1 cellular context compared by ENCODE assay signal in the genomic region with DNA sequence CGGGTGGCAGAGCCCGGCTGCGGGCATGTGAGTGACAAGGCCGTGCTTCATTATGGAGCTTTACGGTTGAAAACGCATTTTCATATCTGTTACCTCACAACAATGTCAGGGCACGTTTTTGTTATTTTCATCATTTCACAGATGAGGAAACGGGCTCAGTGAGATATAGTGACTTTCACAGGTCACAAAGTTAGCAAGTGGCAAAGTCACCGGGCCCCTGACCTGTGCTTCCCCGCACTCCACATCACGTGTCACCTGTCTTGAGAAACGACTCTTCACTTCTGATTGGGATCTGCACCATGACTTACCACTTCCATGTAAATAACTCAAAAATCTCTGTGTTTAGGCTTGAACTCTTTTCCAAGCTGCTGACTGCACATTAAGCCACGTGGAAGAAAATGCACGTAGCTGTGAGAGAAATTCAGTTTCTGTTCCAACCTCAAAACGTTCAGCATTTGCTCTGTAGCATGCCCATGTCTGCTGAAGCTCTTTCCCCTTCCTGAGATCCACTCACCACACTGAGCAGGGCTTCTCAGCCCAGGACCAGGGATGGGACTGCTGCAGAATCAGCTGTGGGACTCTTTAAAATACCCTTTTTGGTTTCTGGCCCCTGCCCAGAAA.
TF ChIP-seq lines count a peak whose summit lies in the region.

No MANE protein-coding gene starts in this region.

TF ChIP-seq in SK-N-SH treated with all-trans-retinoic acid at 6 μM for 48 hours, 23 proteins besides CTCF, POLR2A, EP300 and RAD21 (continued from another document):
- TF ChIP-seq, protein P1, sequence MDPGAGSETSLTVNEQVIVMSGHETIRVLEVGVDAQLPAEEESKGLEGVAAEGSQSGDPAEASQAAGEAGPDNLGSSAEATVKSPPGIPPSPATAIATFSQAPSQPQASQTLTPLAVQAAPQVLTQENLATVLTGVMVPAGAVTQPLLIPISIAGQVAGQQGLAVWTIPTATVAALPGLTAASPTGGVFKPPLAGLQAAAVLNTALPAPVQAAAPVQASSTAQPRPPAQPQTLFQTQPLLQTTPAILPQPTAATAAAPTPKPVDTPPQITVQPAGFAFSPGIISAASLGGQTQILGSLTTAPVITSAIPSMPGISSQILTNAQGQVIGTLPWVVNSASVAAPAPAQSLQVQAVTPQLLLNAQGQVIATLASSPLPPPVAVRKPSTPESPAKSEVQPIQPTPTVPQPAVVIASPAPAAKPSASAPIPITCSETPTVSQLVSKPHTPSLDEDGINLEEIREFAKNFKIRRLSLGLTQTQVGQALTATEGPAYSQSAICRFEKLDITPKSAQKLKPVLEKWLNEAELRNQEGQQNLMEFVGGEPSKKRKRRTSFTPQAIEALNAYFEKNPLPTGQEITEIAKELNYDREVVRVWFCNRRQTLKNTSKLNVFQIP (CRISPR knock-in tag; IDR thresholded peaks at IDR 0.05; ENCODE audit: borderline replicate concordance, low read depth): no peak
- no peak for TF ChIP-seq ZNF565 (CRISPR knock-in tag; conservative IDR thresholded peaks at IDR 0.05; ENCODE audit: low read depth)
- TF ChIP-seq CSDC2 (CRISPR knock-in tag; IDR thresholded peaks at IDR 0.05): no peak
- TF ChIP-seq, protein P2, sequence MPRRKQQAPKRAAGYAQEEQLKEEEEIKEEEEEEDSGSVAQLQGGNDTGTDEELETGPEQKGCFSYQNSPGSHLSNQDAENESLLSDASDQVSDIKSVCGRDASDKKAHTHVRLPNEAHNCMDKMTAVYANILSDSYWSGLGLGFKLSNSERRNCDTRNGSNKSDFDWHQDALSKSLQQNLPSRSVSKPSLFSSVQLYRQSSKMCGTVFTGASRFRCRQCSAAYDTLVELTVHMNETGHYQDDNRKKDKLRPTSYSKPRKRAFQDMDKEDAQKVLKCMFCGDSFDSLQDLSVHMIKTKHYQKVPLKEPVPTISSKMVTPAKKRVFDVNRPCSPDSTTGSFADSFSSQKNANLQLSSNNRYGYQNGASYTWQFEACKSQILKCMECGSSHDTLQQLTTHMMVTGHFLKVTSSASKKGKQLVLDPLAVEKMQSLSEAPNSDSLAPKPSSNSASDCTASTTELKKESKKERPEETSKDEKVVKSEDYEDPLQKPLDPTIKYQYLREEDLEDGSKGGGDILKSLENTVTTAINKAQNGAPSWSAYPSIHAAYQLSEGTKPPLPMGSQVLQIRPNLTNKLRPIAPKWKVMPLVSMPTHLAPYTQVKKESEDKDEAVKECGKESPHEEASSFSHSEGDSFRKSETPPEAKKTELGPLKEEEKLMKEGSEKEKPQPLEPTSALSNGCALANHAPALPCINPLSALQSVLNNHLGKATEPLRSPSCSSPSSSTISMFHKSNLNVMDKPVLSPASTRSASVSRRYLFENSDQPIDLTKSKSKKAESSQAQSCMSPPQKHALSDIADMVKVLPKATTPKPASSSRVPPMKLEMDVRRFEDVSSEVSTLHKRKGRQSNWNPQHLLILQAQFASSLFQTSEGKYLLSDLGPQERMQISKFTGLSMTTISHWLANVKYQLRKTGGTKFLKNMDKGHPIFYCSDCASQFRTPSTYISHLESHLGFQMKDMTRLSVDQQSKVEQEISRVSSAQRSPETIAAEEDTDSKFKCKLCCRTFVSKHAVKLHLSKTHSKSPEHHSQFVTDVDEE (CRISPR knock-in tag; IDR thresholded peaks at IDR 0.05): no peak
- TF ChIP-seq ZFP3 (CRISPR knock-in tag; IDR thresholded peaks at IDR 0.05): no peak
- TF ChIP-seq ZNF70 (CRISPR knock-in tag; IDR thresholded peaks at IDR 0.05): no peak
- TF ChIP-seq RARB (CRISPR knock-in tag; IDR thresholded peaks at IDR 0.05): no peak
- TF ChIP-seq GLIS3 (CRISPR knock-in tag; IDR thresholded peaks at IDR 0.05): no peak
